8 cellular contexts compared by ENCODE assay signal in genomic region chr7:103279963-103280802, GRCh38. TPM values are rescaled to one million over a fixed set of nuclear protein-coding genes. Genes with fewer than 3 reads are reported as not detected.
DNase-seq lines count a peak whose midpoint lies in the region; ATAC-seq and TF ChIP-seq lines count a peak whose summit lies in the region.
"Not testable (repeated sequence)": the region's sequence is repeated elsewhere in the genome, so short reads cannot be mapped to it uniquely, and the experiment has no call there.

No MANE protein-coding gene starts in this region.

- H2AK5ac ChIP-seq in IMR-90 (ENCODE audit: low read depth, low read length) = not testable (repeated sequence)

- not testable (repeated sequence) for H3K27me3 Mint-ChIP-seq in activated T-cell treated with anti-CD3 and anti-CD28 coated beads, Interleukin-2, amount 50 U/mL, for 24 hours

- not testable (repeated sequence) for H2BK15ac ChIP-seq in IMR-90 (ENCODE audit: low read depth, low read length)

- peaks cover 22% of the 10 kb centered on the region for H3K36me3 Mint-ChIP-seq in activated T-cell treated with anti-CD3 and anti-CD28 coated beads, Interleukin-2, amount 50 U/mL, for 24 hours (ENCODE audit: low read depth)

- not testable (repeated sequence) for H3K27me3 ChIP-seq in IMR-90 (ENCODE audit: control insufficient read depth, insufficient read depth, low read length); mucosa of stomach (ENCODE audit: control insufficient read depth, insufficient read depth, low read length)

- peak overlapping the region; percentile 32; the same call in 1 of the 2 replicates for H3K14ac ChIP-seq in IMR-90 (replicated peaks; ENCODE audit: low read depth, low read length)

- H4K20me1 ChIP-seq in IMR-90 (ENCODE audit: insufficient read depth, low read length) = not testable (repeated sequence)

- POLR2A ChIA-PET in IMR-90 (lab: Charles Lee; ENCODE audit: unreplicated experiment) = not testable (repeated sequence)

- H3K9me3 ChIP-seq in IMR-90 (ENCODE audit: control insufficient read depth, insufficient read depth, low read length); mucosa of stomach (ENCODE audit: control insufficient read depth, low read length): not testable (repeated sequence)

- H3K4me1 ChIP-seq in IMR-90 (ENCODE audit: control insufficient read depth, insufficient read depth, low read length); mucosa of stomach (ENCODE audit: control insufficient read depth, insufficient read depth, low read length): not testable (repeated sequence)

- not testable (repeated sequence) for H4K5ac ChIP-seq in IMR-90 (ENCODE audit: low read depth, low read length)

- TF ChIP-seq CTCF in IMR-90 (conservative IDR thresholded peaks at IDR 0.05; ENCODE audit: low read depth, low read length) = not testable (repeated sequence)

- intact Hi-C loops in IMR-90 (cut with micrococcal nuclease) = not testable (repeated sequence)

- H3K4me3 Mint-ChIP-seq in activated T-cell treated with anti-CD3 and anti-CD28 coated beads, Interleukin-2, amount 50 U/mL, for 24 hours = peak overlapping the region; percentile 93

- H2BK120ac ChIP-seq in IMR-90 (ENCODE audit: low read depth, low read length) = not testable (repeated sequence)

- H3K9me3 Mint-ChIP-seq in activated T-cell treated with anti-CD3 and anti-CD28 coated beads, Interleukin-2, amount 50 U/mL, for 24 hours = not testable (repeated sequence)

- not testable (repeated sequence) for H3K56ac ChIP-seq in IMR-90 (ENCODE audit: extremely low read depth, insufficient read depth, low read length)

- H2AFZ ChIP-seq in IMR-90 (replicated peaks; ENCODE audit: low read length, poor library complexity) = peak overlapping the region; percentile 84

- BruUV-seq in IMR-90 (replicated peaks; lab: Mats Ljungman, UMichigan) = not testable (repeated sequence)

- peak overlapping the region; percentile 70 for H3K4me2 ChIP-seq in IMR-90 (ENCODE audit: low read depth, low read length)

- H4K8ac ChIP-seq in IMR-90 (ENCODE audit: low read depth in 2 of 2, low read length in 2 of 2) = peak overlapping the region in 1 of 2 experiments; percentile 55; a peak in 1 of 4 replicates

- H3K23ac ChIP-seq in IMR-90 (ENCODE audit: low read depth, low read length) = not testable (repeated sequence)

- not testable (repeated sequence) for H3K18ac ChIP-seq in IMR-90 (ENCODE audit: low read depth, low read length)

- WGBS in IMR-90 (ENCODE audit: extremely low coverage in 2 of 2, insufficient read length in 1 of 2), 2 experiments = 2% methylated on average over 25 of the region's 71 CpGs; no CpG with 5 or more reads in 1 of the 2 experiments

- H4K91ac ChIP-seq in IMR-90 (ENCODE audit: insufficient read depth, low read depth, low read length) = not testable (repeated sequence)

- peak overlapping the region; percentile 71 for H3K4me3 ChIP-seq in IMR-90 (ENCODE audit: insufficient read depth, low read depth, low read length)
- H3K4me3 ChIP-seq in mucosa of stomach (ENCODE audit: low read length) = peak overlapping the region; percentile 31

- peak overlapping the region; percentile 17; the same call in 1 of the 2 replicates for H3K27ac ChIP-seq in IMR-90 (ENCODE audit: insufficient read depth, low read length)

- not testable (repeated sequence) for TF ChIP-seq POLR2A in IMR-90 (IDR thresholded peaks at IDR 0.05; ENCODE audit: low read depth, low read length)
- peak; percentile 64 for TF ChIP-seq POLR2A in erythroblast (IDR thresholded peaks at IDR 0.05; ENCODE audit: low read length)

- dilution Hi-C loops in IMR-90 (cut with HindIII; ENCODE audit: low sequenced_read_pairs, unreplicated experiment) = not testable (repeated sequence)

- not testable (repeated sequence) for TF ChIP-seq RAD21 in IMR-90 (IDR thresholded peaks at IDR 0.05; ENCODE audit: low read length)

- peak; percentile 43 for DNase-seq in DMS53 treated with DMSO at 0.1 percent for 48 hours (lab: John Stamatoyannopoulos, UW; ENCODE audit: unreplicated experiment)
- peak; percentile 44 for DNase-seq in IMR-90
- peak; percentile 8 for DNase-seq in OCI-M2 (lab: John Stamatoyannopoulos, UW; ENCODE audit: unreplicated experiment)
- peak; percentile 91 for DNase-seq in activated T-cell treated with anti-CD3 and anti-CD28 coated beads, Interleukin-2, amount 50 U/mL, for 24 hours
- peak; percentile 89 to 93 for DNase-seq in erythroblast (lab: John Stamatoyannopoulos, UW)
- peak; percentile 74 to 81 for DNase-seq in stimulated activated CD8-positive, alpha-beta memory T cell treated with anti-CD3 and anti-CD28 coated beads, Interleukin-2, amount 100 ng/mL, for 48 hours (ENCODE audit: low read depth in 2 of 2)

- H3K27ac Mint-ChIP-seq in activated T-cell treated with anti-CD3 and anti-CD28 coated beads, Interleukin-2, amount 50 U/mL, for 24 hours = peak overlapping the region; percentile 98

- H2BK5ac ChIP-seq in IMR-90 (ENCODE audit: low read depth, low read length, poor library complexity, severe bottlenecking) = not testable (repeated sequence)

- ATAC-seq in GM21723 (IDR thresholded peaks at IDR 0.05; ENCODE audit: unreplicated experiment) (peak; percentile 96), IMR-90 (ENCODE audit: low read depth) (peak; percentile 87)

- in situ Hi-C loops in IMR-90 (cut with MboI; ENCODE audit: low sequenced_read_pairs) = not testable (repeated sequence)

- not testable (repeated sequence) for H3K36me3 ChIP-seq in IMR-90 (ENCODE audit: control insufficient read depth, insufficient read depth, low read length); mucosa of stomach (ENCODE audit: control insufficient read depth, insufficient read depth, low read length)

- H2BK20ac ChIP-seq in IMR-90 (ENCODE audit: low read depth, low read length) = not testable (repeated sequence)

- CTCF ChIA-PET in IMR-90 (lab: Yijun Ruan, JAX) = interaction anchor here (0.6 kb wide), 1 partner anchor 10 kb away, joined by 4 read pairs; no protein-coding TSS in a partner anchor

- H3K9me1 ChIP-seq in IMR-90 (ENCODE audit: insufficient read depth, low read length) = not testable (repeated sequence)

- not testable (repeated sequence) for H3K4ac ChIP-seq in IMR-90 (ENCODE audit: low read depth, low read length)

- not testable (repeated sequence) for H2AK9ac ChIP-seq in IMR-90 (replicated peaks; ENCODE audit: low read depth, low read length, poor library complexity)

- H3K79me1 ChIP-seq in IMR-90 (ENCODE audit: low read depth in 1 of 2, low read length in 2 of 2) = not testable (repeated sequence)

- H3K4me1 Mint-ChIP-seq in activated T-cell treated with anti-CD3 and anti-CD28 coated beads, Interleukin-2, amount 50 U/mL, for 24 hours (ENCODE audit: low read depth) = peaks cover 28% of the 10 kb centered on the region

- peak overlapping the region; percentile 56; the same call in 1 of the 2 replicates for H3K9ac ChIP-seq in IMR-90 (ENCODE audit: low read depth, low read length)
- peak overlapping the region; percentile 39 for H3K9ac ChIP-seq in mucosa of stomach (ENCODE audit: low read length)

TF ChIP-seq in IMR-90, 13 proteins besides CTCF, POLR2A, EP300 and RAD21:
- TF ChIP-seq, protein P1, sequence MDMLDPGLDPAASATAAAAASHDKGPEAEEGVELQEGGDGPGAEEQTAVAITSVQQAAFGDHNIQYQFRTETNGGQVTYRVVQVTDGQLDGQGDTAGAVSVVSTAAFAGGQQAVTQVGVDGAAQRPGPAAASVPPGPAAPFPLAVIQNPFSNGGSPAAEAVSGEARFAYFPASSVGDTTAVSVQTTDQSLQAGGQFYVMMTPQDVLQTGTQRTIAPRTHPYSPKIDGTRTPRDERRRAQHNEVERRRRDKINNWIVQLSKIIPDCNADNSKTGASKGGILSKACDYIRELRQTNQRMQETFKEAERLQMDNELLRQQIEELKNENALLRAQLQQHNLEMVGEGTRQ (IDR thresholded peaks at IDR 0.05; ENCODE audit: low read depth, low read length) = peak; percentile 9; the same call in 1 of the 2 replicates

RNA-seq across cellular contexts. Expression of gene PMPCB, which starts 17.1 kb away (rescaled TPM):
- 66.7 and 72.8 TPM in 2 replicates for total RNA-seq in IMR-90 (2012; rRNA removed)
- 43.3 and 50.4 TPM in 2 replicates for polyA plus RNA-seq in IMR-90 (2012; rRNA removed)
- 16.9 and 19.8 TPM in 2 replicates for polyA plus RNA-seq in IMR-90 (2012; cell fraction: cytosol; rRNA removed)
- polyA plus RNA-seq in IMR-90 (2012; cell fraction: nucleus; rRNA removed; ENCODE audit: low replicate concordance) = 18.9 and 117 TPM in 2 replicates

Comparison
In these comparisons a context has a peak if more than half of its experiments do, and no peak if none do; other contexts are left out.
1. Peak in every context shown above with its lines: DNase-seq, ATAC-seq, H3K4me3 ChIP-seq and H3K27ac ChIP-seq.
2. DNase-seq: peak in every context shown above with its lines; median percentile 91 in activated T-cell treated with anti-CD3 and anti-CD28 coated beads, Interleukin-2, amount 50 U/mL, for 24 hours; 91 in erythroblast; 78 in stimulated activated CD8-positive, alpha-beta memory T cell treated with anti-CD3 and anti-CD28 coated beads, Interleukin-2, amount 100 ng/mL, for 48 hours; 44 in IMR-90; 43 in DMS53 treated with DMSO at 0.1 percent for 48 hours; 8 in OCI-M2.